Comparison of ENCODE assay signal across 1 cellular context in genomic region chr4:1249148-1249730, GRCh38.
TF ChIP-seq lines count a peak whose summit lies in the region.

No MANE protein-coding gene starts in this region.

TF ChIP-seq in K562, 482 proteins besides CTCF, POLR2A, EP300 and RAD21 (continued from another document and continues in another):
- TF ChIP-seq TRIM25 (IDR thresholded peaks at IDR 0.05; ENCODE audit: borderline replicate concordance) (no peak), ARID1B (IDR thresholded peaks at IDR 0.05) (no peak), ZNF140 (CRISPR knock-in tag; IDR thresholded peaks at IDR 0.05) (no peak), RUNX1 (IDR thresholded peaks at IDR 0.05; ENCODE audit: low read depth) (no peak), MEF2D (tag; conservative IDR thresholded peaks at IDR 0.05; ENCODE audit: low read depth) (no peak), NR4A1 (CRISPR knock-in tag; IDR thresholded peaks at IDR 0.05) (no peak), NR4A1 (tag; IDR thresholded peaks at IDR 0.05) (no peak), STAT5A (IDR thresholded peaks at IDR 0.05; ENCODE audit: borderline replicate concordance, low read length) (no peak), MTF1 (CRISPR knock-in tag; IDR thresholded peaks at IDR 0.05; ENCODE audit: borderline replicate concordance) (no peak), RBM14 (IDR thresholded peaks at IDR 0.05; ENCODE audit: borderline replicate concordance, insufficient read depth, low read depth, low read length) (no peak), ARHGAP35 (IDR thresholded peaks at IDR 0.05; ENCODE audit: partially characterized antibody) (no peak), FOXK1 (CRISPR knock-in tag; IDR thresholded peaks at IDR 0.05; ENCODE audit: borderline replicate concordance) (no peak), POLR2H (tag; IDR thresholded peaks at IDR 0.05; ENCODE audit: low read depth) (peak; percentile 44; the same call in 1 of the 2 replicates), CGGBP1 (CRISPR knock-in tag; IDR thresholded peaks at IDR 0.05) (no peak), EHMT2 (IDR thresholded peaks at IDR 0.05) (no peak), SREBF1 (IDR thresholded peaks at IDR 0.05; ENCODE audit: borderline replicate concordance, low read depth, low read length) (no peak), HCFC1 (IDR thresholded peaks at IDR 0.05; ENCODE audit: low read depth, low read length) (peak; percentile 3; the same call in 1 of the 2 replicates), ZBTB8A (IDR thresholded peaks at IDR 0.05; ENCODE audit: partially characterized antibody) (no peak), C11orf30 (IDR thresholded peaks at IDR 0.05; ENCODE audit: low read depth) (no peak), SIN3B (IDR thresholded peaks at IDR 0.05; ENCODE audit: low read depth) (peak; percentile 49; the same call in 1 of the 2 replicates), GATAD2A (IDR thresholded peaks at IDR 0.05) (no peak), U2AF1 (optimal IDR thresholded peaks at IDR 0.05; ENCODE audit: low read depth, low read length) (no peak), ZFX (CRISPR knock-in tag; IDR thresholded peaks at IDR 0.05) (no peak; the same call in 1 of the 2 replicates), POLR2AphosphoS5 (IDR thresholded peaks at IDR 0.05; ENCODE audit: control insufficient read depth, insufficient read depth, low read depth, low read length) (0 out of 2 replicates have a peak, but pooled peaks have one; percentile 2), ZNF431 (CRISPR knock-in tag; IDR thresholded peaks at IDR 0.05) (no peak), RBM25 (IDR thresholded peaks at IDR 0.05; ENCODE audit: low read depth, low read length, severe bottlenecking) (no peak), MECOM (CRISPR knock-in tag; IDR thresholded peaks at IDR 0.05) (no peak), MCM3 (IDR thresholded peaks at IDR 0.05) (no peak), NUFIP1 (IDR thresholded peaks at IDR 0.05; ENCODE audit: partially characterized antibody) (no peak), CAMTA2 (CRISPR knock-in tag; conservative IDR thresholded peaks at IDR 0.05) (no peak), NFRKB (IDR thresholded peaks at IDR 0.05; ENCODE audit: low read depth) (no peak), L3MBTL2 (IDR thresholded peaks at IDR 0.05) (peak; percentile 92), XRCC4 (IDR thresholded peaks at IDR 0.05; ENCODE audit: extremely low read depth, insufficient read depth, insufficient read length) (no peak), CEBPG (CRISPR knock-in tag; IDR thresholded peaks at IDR 0.05) (no peak), CEBPG (tag; conservative IDR thresholded peaks at IDR 0.05 in 1 of 2, IDR thresholded peaks at IDR 0.05 in 1 of 2) (no peak), MCM5 (IDR thresholded peaks at IDR 0.05; ENCODE audit: low read depth) (no peak), TAF15 (IDR thresholded peaks at IDR 0.05; ENCODE audit: low read depth, low read length) (no peak), STAT5B (CRISPR knock-in tag; IDR thresholded peaks at IDR 0.05) (no peak), ZNF174 (CRISPR knock-in tag; IDR thresholded peaks at IDR 0.05) (no peak), BACH1 (tag; IDR thresholded peaks at IDR 0.05) (no peak), ZNF282 (CRISPR knock-in tag; IDR thresholded peaks at IDR 0.05) (no peak), ZBTB11 (CRISPR knock-in tag; IDR thresholded peaks at IDR 0.05) (no peak; a peak in 1 of 6 replicates)
- TF ChIP-seq, protein P1, sequence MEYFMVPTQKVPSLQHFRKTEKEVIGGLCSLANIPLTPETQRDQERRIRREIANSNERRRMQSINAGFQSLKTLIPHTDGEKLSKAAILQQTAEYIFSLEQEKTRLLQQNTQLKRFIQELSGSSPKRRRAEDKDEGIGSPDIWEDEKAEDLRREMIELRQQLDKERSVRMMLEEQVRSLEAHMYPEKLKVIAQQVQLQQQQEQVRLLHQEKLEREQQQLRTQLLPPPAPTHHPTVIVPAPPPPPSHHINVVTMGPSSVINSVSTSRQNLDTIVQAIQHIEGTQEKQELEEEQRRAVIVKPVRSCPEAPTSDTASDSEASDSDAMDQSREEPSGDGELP (CRISPR knock-in tag; IDR thresholded peaks at IDR 0.05; ENCODE audit: borderline replicate concordance) = no peak
- TF ChIP-seq, protein P2, sequence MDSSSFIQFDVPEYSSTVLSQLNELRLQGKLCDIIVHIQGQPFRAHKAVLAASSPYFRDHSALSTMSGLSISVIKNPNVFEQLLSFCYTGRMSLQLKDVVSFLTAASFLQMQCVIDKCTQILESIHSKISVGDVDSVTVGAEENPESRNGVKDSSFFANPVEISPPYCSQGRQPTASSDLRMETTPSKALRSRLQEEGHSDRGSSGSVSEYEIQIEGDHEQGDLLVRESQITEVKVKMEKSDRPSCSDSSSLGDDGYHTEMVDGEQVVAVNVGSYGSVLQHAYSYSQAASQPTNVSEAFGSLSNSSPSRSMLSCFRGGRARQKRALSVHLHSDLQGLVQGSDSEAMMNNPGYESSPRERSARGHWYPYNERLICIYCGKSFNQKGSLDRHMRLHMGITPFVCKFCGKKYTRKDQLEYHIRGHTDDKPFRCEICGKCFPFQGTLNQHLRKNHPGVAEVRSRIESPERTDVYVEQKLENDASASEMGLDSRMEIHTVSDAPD (CRISPR knock-in tag; IDR thresholded peaks at IDR 0.05) = no peak
- TF ChIP-seq, protein P3, sequence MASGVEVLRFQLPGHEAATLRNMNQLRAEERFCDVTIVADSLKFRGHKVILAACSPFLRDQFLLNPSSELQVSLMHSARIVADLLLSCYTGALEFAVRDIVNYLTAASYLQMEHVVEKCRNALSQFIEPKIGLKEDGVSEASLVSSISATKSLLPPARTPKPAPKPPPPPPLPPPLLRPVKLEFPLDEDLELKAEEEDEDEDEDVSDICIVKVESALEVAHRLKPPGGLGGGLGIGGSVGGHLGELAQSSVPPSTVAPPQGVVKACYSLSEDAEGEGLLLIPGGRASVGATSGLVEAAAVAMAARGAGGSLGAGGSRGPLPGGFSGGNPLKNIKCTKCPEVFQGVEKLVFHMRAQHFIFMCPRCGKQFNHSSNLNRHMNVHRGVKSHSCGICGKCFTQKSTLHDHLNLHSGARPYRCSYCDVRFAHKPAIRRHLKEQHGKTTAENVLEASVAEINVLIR (CRISPR knock-in tag; IDR thresholded peaks at IDR 0.05) = no peak; the same call in 1 of the 2 replicates
- TF ChIP-seq, protein P4, sequence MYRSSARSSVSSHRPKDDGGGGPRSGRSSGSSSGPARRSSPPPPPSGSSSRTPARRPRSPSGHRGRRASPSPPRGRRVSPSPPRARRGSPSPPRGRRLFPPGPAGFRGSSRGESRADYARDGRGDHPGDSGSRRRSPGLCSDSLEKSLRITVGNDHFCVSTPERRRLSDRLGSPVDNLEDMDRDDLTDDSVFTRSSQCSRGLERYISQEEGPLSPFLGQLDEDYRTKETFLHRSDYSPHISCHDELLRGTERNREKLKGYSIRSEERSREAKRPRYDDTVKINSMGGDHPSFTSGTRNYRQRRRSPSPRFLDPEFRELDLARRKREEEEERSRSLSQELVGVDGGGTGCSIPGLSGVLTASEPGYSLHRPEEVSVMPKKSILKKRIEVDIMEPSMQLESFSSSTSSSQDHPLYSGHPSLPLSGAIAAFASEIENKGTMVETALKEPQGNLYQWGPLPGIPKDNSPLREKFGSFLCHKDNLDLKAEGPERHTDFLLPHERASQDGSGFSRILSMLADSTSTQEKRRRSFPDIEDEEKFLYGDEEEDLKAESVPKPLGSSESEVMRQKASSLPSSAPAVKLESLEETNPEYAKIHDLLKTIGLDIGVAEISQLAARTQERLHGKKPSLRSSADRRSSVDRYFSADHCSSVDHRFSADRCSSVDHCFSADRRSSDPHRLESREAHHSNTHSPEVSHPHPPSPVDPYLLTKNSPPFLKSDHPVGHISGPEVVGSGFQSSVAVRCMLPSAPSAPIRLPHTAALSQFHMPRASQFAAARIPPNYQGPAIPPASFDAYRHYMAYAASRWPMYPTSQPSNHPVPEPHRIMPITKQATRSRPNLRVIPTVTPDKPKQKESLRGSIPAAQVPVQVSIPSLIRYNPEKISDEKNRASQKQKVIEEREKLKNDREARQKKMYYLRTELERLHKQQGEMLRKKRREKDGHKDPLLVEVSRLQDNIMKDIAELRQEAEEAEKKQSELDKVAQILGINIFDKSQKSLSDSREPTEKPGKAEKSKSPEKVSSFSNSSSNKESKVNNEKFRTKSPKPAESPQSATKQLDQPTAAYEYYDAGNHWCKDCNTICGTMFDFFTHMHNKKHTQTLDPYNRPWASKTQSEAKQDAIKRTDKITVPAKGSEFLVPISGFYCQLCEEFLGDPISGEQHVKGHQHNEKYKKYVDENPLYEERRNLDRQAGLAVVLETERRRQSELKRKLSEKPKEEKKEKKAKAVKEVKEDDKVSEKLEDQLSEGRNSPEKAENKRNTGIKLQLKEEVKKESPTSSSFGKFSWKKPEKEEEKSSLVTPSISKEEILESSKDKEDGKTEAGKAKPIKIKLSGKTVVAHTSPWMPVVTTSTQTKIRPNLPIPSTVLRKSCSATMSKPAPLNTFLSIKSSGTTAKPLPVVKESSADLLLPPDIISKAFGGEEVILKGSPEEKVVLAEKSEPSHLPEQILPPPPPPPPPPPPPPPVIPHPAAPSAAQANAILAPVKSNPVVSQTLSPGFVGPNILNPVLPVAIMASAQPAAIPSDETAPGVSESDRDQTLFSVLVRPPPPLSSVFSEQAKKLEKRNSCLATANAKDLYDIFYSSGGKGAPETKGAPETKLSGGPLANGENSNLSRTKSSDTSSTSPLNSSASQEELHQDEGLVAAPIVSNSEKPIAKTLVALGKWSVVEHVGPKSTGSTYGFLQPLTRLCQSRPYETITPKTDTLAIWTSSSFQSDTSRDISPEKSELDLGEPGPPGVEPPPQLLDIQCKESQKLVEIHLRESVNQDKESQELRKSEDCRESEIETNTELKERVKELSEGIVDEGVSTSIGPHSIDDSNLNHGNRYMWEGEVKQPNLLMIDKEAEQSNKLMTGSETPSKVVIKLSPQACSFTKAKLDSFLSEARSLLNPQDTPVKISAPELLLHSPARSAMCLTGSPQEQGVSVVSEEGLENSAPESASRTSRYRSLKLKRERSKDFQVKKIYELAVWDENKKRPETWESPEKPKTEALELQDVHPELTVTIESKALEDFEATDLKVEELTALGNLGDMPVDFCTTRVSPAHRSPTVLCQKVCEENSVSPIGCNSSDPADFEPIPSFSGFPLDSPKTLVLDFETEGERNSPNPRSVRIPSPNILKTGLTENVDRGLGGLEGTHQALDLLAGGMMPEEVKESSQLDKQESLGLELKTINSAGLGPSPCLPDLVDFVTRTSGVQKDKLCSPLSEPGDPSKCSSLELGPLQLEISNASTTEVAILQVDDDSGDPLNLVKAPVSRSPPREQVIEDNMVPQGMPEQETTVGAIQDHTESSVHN (IDR thresholded peaks at IDR 0.05; ENCODE audit: borderline replicate concordance in 1 of 2, low read depth in 1 of 2) = no peak
- TF ChIP-seq, protein P5, sequence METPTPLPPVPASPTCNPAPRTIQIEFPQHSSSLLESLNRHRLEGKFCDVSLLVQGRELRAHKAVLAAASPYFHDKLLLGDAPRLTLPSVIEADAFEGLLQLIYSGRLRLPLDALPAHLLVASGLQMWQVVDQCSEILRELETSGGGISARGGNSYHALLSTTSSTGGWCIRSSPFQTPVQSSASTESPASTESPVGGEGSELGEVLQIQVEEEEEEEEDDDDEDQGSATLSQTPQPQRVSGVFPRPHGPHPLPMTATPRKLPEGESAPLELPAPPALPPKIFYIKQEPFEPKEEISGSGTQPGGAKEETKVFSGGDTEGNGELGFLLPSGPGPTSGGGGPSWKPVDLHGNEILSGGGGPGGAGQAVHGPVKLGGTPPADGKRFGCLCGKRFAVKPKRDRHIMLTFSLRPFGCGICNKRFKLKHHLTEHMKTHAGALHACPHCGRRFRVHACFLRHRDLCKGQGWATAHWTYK (CRISPR knock-in tag; IDR thresholded peaks at IDR 0.05) = no peak
- TF ChIP-seq, protein P6, sequence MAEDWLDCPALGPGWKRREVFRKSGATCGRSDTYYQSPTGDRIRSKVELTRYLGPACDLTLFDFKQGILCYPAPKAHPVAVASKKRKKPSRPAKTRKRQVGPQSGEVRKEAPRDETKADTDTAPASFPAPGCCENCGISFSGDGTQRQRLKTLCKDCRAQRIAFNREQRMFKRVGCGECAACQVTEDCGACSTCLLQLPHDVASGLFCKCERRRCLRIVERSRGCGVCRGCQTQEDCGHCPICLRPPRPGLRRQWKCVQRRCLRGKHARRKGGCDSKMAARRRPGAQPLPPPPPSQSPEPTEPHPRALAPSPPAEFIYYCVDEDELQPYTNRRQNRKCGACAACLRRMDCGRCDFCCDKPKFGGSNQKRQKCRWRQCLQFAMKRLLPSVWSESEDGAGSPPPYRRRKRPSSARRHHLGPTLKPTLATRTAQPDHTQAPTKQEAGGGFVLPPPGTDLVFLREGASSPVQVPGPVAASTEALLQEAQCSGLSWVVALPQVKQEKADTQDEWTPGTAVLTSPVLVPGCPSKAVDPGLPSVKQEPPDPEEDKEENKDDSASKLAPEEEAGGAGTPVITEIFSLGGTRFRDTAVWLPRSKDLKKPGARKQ (CRISPR knock-in tag; IDR thresholded peaks at IDR 0.05) = no peak
